8 cellular contexts compared by ENCODE assay signal in genomic region chr1:224245188-224245587, GRCh38.
A peak's percentile ranks its signal among the peaks of the same experiment; 100 is the strongest.
DNase-seq lines count a peak whose midpoint lies in the region; ATAC-seq and TF ChIP-seq lines count a peak whose summit lies in the region.

No MANE protein-coding gene starts in this region.

- TF ChIP-seq CTCF in CD14-positive monocyte (IDR thresholded peaks at IDR 0.05) = no peak
- TF ChIP-seq CTCF in fibroblast of lung (conservative IDR thresholded peaks at IDR 0.05 in 1 of 2, IDR thresholded peaks at IDR 0.05 in 1 of 2; ENCODE audit: low read depth in 1 of 2, low read length in 2 of 2) = no peak
- TF ChIP-seq CTCF in foreskin keratinocyte (conservative IDR thresholded peaks at IDR 0.05) = no peak

- peak overlapping the region in 1 of 2 donors; percentile 7 for H3K4me3 Mint-ChIP-seq in CD14-positive monocyte

- ATAC-seq in HG02610 (IDR thresholded peaks at IDR 0.05; ENCODE audit: unreplicated experiment) (peak; percentile 57), SK-N-SH treated with all-trans-retinoic acid at 6 μM for 48 hours (peak; percentile 79), sciatic nerve (peak; percentile 91), GM21723 (IDR thresholded peaks at IDR 0.05; ENCODE audit: unreplicated experiment) (no peak), foreskin keratinocyte (no peak)

- no peaks in the 10 kb centered on the region for H3K79me2 ChIP-seq in fibroblast of lung (ENCODE audit: control insufficient read depth, insufficient read depth, low read length)

- H3K4me1 ChIP-seq in fibroblast of lung (ENCODE audit: control insufficient read depth, extremely low read depth, insufficient read depth, low read length) (no peaks in the 10 kb centered on the region), foreskin keratinocyte (no peaks in the 10 kb centered on the region)

- H4K20me1 ChIP-seq in fibroblast of lung (ENCODE audit: control insufficient read depth, extremely low read depth, insufficient read depth, low read length) = no peaks in the 10 kb centered on the region

- H3K4me3 ChIP-seq in fibroblast of lung (replicated peaks in 1 of 4; ENCODE audit: control extremely low read depth in 1 of 4, insufficient read depth in 1 of 4, low read depth in 3 of 4, low read length in 4 of 4) = no peak overlapping the region

- no peaks in the 10 kb centered on the region for H3K27me3 ChIP-seq in fibroblast of lung (ENCODE audit: control insufficient read depth, insufficient read depth, low read length)
- H3K27me3 ChIP-seq in foreskin keratinocyte = no peaks in the 10 kb centered on the region

- H3K27ac ChIP-seq in fibroblast of lung (ENCODE audit: insufficient read depth, low read length) (no peak overlapping the region), foreskin keratinocyte (no peak overlapping the region)

- DNase-seq in CD14-positive monocyte (ENCODE audit: low spot score) (peak; percentile 61), fibroblast of lung (ENCODE audit: low read depth in 2 of 2) (peak; percentile 20 to 36), sciatic nerve (ENCODE audit: low spot score) (peak; percentile 66), foreskin keratinocyte (no peak), NCI-H2227 (lab: John Stamatoyannopoulos, UW; ENCODE audit: unreplicated experiment) (no peak)

- peaks cover 1% of the 10 kb centered on the region for H3K36me3 ChIP-seq in fibroblast of lung (ENCODE audit: control insufficient read depth, insufficient read depth, low read length)

- no peak overlapping the region for H2AFZ ChIP-seq in fibroblast of lung (ENCODE audit: low read length)

- no peak overlapping the region for H3K9ac ChIP-seq in fibroblast of lung (ENCODE audit: insufficient read depth, low read length)

- peaks cover 16% of the 10 kb centered on the region for H3K4me1 Mint-ChIP-seq in CD14-positive monocyte

- peaks cover 26 to 47% of the 10 kb centered on the region in 2 donors for H3K36me3 Mint-ChIP-seq in CD14-positive monocyte

- no peak overlapping the region for H3K4me2 ChIP-seq in fibroblast of lung (ENCODE audit: extremely low read depth, insufficient read depth, low read length)

- intact Hi-C loops in CD14-positive monocyte (cut with micrococcal nuclease) = no loop called here
- intact Hi-C loops in sciatic nerve (cut with DNase I) = no loop called here

- peak overlapping the region; percentile 84 to 96 (median 93) for H3K27ac Mint-ChIP-seq in CD14-positive monocyte

- no peaks in the 10 kb centered on the region for H3K27me3 Mint-ChIP-seq in CD14-positive monocyte (ENCODE audit: low read depth in 3 of 3)

- no peaks in the 10 kb centered on the region for H3K9me3 ChIP-seq in fibroblast of lung (ENCODE audit: control insufficient read depth, insufficient read depth, low read depth, low read length)

- H3K9me3 Mint-ChIP-seq in CD14-positive monocyte = no peaks in the 10 kb centered on the region

TF ChIP-seq in SK-N-SH treated with all-trans-retinoic acid at 6 μM for 48 hours, 23 proteins besides CTCF, POLR2A, EP300 and RAD21:
- TF ChIP-seq PPARA (CRISPR knock-in tag; IDR thresholded peaks at IDR 0.05; ENCODE audit: borderline replicate concordance) = no peak
- TF ChIP-seq ZFP3 (CRISPR knock-in tag; IDR thresholded peaks at IDR 0.05) = 0 out of 2 replicates have a peak, but pooled peaks have one; percentile 16

Comparison
In these comparisons a context has a peak if more than half of its experiments do, and no peak if none do; other contexts are left out.
1. DNase-seq: peak in CD14-positive monocyte (single experiment), fibroblast of lung (2 of 2) and sciatic nerve (single experiment); none in foreskin keratinocyte (0 of 2) and NCI-H2227 (single experiment).
2. ATAC-seq: peak in HG02610 (single experiment), SK-N-SH treated with all-trans-retinoic acid at 6 μM for 48 hours (single experiment) and sciatic nerve (single experiment); none in GM21723 (single experiment) and foreskin keratinocyte (single experiment).